13 cellular contexts compared by ENCODE assay signal in the genomic region with DNA sequence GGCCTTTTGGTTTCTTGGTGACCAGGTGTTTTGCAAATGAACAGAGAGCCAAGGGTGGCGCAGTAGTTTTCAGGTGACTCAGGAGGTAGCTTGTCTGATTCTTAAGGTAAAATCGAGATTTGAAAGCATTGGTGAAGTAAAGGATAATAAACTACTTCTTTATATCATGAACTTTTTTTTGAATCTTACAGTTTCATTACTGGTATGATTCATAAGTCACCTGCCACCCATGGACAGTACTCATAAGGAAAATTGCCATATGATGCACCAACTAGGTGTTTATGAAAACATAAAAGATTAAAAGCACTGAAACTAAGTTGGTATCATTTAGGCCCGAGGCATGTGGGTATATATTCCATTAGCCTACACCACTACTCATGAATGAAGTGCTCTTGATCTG.
A peak's percentile ranks its signal among the peaks of the same experiment; 100 is the strongest.
DNase-seq lines count a peak whose midpoint lies in the region; ATAC-seq and TF ChIP-seq lines count a peak whose summit lies in the region.
"Had no signal": no experiment of that assay in that cellular context is flagged by ENCODE, and none has a peak within 500 bp of the region (broad histone marks: within the 10 kb centered on the region; RNA-seq: fewer than 3 reads in every experiment).

No MANE protein-coding gene starts in this region.

- WGBS in hepatocyte (ENCODE audit: low lambda C conversion rate, missing lambda C conversion rate), result 83% methylated on average over 3 of the region's 3 CpGs

- H3K36me3 ChIP-seq in hepatocyte (replicated peaks; ENCODE audit: insufficient read depth, low read depth), result no peaks in the 10 kb centered on the region

- ATAC-seq in HG02678 (IDR thresholded peaks at IDR 0.05; ENCODE audit: unreplicated experiment), result peak; percentile 55
- peak; percentile 90 to 94 for ATAC-seq in activated T-cell treated with anti-CD3 and anti-CD28 coated beads, Interleukin-2, amount 50 U/mL, for 4 hours
- peak; percentile 87 for ATAC-seq in stimulated activated naive CD8-positive, alpha-beta T cell treated with anti-CD3 and anti-CD28 coated beads, Interleukin-15, Interleukin-2, amounts not matched to agents 100 U/mL and 50 U/mL, for 24 hours
- ATAC-seq: HepG2, left colon had no signal

- H3K4me2 ChIP-seq in hepatocyte, result no peak overlapping the region

- H3K27ac Mint-ChIP-seq in activated naive CD4-positive, alpha-beta T cell treated with anti-CD3 and anti-CD28 coated beads for 36 hours, result no peak overlapping the region
- H3K27ac Mint-ChIP-seq in activated naive CD4-positive, alpha-beta T cell treated with anti-CD3 and anti-CD28 coated beads, Interleukin-2, amount 10 ng/mL, durations not matched to agents 7 days and 5 days, result no peak overlapping the region

- H3K36me3 Mint-ChIP-seq in activated naive CD4-positive, alpha-beta T cell treated with anti-CD3 and anti-CD28 coated beads for 36 hours (ENCODE audit: low read depth), result peaks cover 4% of the 10 kb centered on the region
- peaks cover 6% of the 10 kb centered on the region for H3K36me3 Mint-ChIP-seq in activated naive CD4-positive, alpha-beta T cell treated with anti-CD3 and anti-CD28 coated beads, Interleukin-2, amount 10 ng/mL, durations not matched to agents 7 days and 5 days
- peaks cover 5% of the 10 kb centered on the region for H3K36me3 Mint-ChIP-seq in activated T-cell treated with anti-CD3 and anti-CD28 coated beads, Interleukin-2, amount 50 U/mL, for 4 hours (ENCODE audit: insufficient read depth)

- H3K79me2 ChIP-seq in hepatocyte, result peaks cover 41% of the 10 kb centered on the region

- no peak overlapping the region for H3K27ac ChIP-seq in RWPE1
- H3K27ac ChIP-seq in hepatocyte, result no peak overlapping the region
- H3K27ac ChIP-seq: parathyroid adenoma had no signal

- H3K27me3 Mint-ChIP-seq in activated naive CD4-positive, alpha-beta T cell treated with anti-CD3 and anti-CD28 coated beads for 36 hours (ENCODE audit: low read depth), result no peaks in the 10 kb centered on the region
- H3K27me3 Mint-ChIP-seq in activated naive CD4-positive, alpha-beta T cell treated with anti-CD3 and anti-CD28 coated beads, Interleukin-2, amount 10 ng/mL, durations not matched to agents 7 days and 5 days, result no peaks in the 10 kb centered on the region
- H3K27me3 Mint-ChIP-seq in activated T-cell treated with anti-CD3 and anti-CD28 coated beads, Interleukin-2, amount 50 U/mL, for 4 hours (ENCODE audit: low read depth), result no peaks in the 10 kb centered on the region

- CTCF ChIA-PET in activated naive CD4-positive, alpha-beta T cell treated with anti-CD3 and anti-CD28 coated beads for 36 hours (lab: Charles Lee), result interaction anchor here (0.6 to 2.3 kb wide), 6 partner anchors 9 to 472 kb away, joined by 3 to 7 read pairs (median 4); no protein-coding TSS in a partner anchor
- CTCF ChIA-PET in activated naive CD4-positive, alpha-beta T cell treated with anti-CD3 and anti-CD28 coated beads, Interleukin-2, amount 10 ng/mL, durations not matched to agents 7 days and 5 days (lab: Charles Lee), result no interaction called here
- CTCF ChIA-PET in RWPE1 (lab: Yijun Ruan, JAX), result no interaction called here

- TF ChIP-seq CTCF in RWPE1 (conservative IDR thresholded peaks at IDR 0.05; ENCODE audit: low read depth) (no peak), hepatocyte (IDR thresholded peaks at IDR 0.05; ENCODE audit: poor library complexity) (no peak)

- H3K9me3 ChIP-seq in hepatocyte (ENCODE audit: low read depth), result no peaks in the 10 kb centered on the region

- peaks cover 5% of the 10 kb centered on the region for H3K4me1 ChIP-seq in hepatocyte (ENCODE audit: insufficient read depth)
- H3K4me1 ChIP-seq: parathyroid adenoma had no signal

- no peaks in the 10 kb centered on the region for H3K9me3 Mint-ChIP-seq in activated naive CD4-positive, alpha-beta T cell treated with anti-CD3 and anti-CD28 coated beads for 36 hours
- H3K9me3 Mint-ChIP-seq in activated naive CD4-positive, alpha-beta T cell treated with anti-CD3 and anti-CD28 coated beads, Interleukin-2, amount 10 ng/mL, durations not matched to agents 7 days and 5 days, result no peaks in the 10 kb centered on the region
- H3K9me3 Mint-ChIP-seq in activated T-cell treated with anti-CD3 and anti-CD28 coated beads, Interleukin-2, amount 50 U/mL, for 4 hours, result no peaks in the 10 kb centered on the region

- H3K4me1 Mint-ChIP-seq in activated naive CD4-positive, alpha-beta T cell treated with anti-CD3 and anti-CD28 coated beads for 36 hours (ENCODE audit: low read depth), result peaks cover 68% of the 10 kb centered on the region
- H3K4me1 Mint-ChIP-seq in activated naive CD4-positive, alpha-beta T cell treated with anti-CD3 and anti-CD28 coated beads, Interleukin-2, amount 10 ng/mL, durations not matched to agents 7 days and 5 days, result peaks cover 24% of the 10 kb centered on the region
- H3K4me1 Mint-ChIP-seq in activated T-cell treated with anti-CD3 and anti-CD28 coated beads, Interleukin-2, amount 50 U/mL, for 4 hours (ENCODE audit: low read depth), result peaks cover 90% of the 10 kb centered on the region

- no peaks in the 10 kb centered on the region for H4K20me1 ChIP-seq in hepatocyte (ENCODE audit: insufficient read depth, poor library complexity, severe bottlenecking)

- no peaks in the 10 kb centered on the region for H3K27me3 ChIP-seq in hepatocyte

- no peak overlapping the region for H2AFZ ChIP-seq in hepatocyte
- H2AFZ ChIP-seq: parathyroid adenoma had no signal

- no peak overlapping the region for H3K4me3 ChIP-seq in hepatocyte

- peak; percentile 45 for DNase-seq in activated naive CD4-positive, alpha-beta T cell treated with anti-CD3 and anti-CD28 coated beads for 36 hours
- no peak for DNase-seq in activated naive CD4-positive, alpha-beta T cell treated with anti-CD3 and anti-CD28 coated beads, Interleukin-2, amount 10 ng/mL, durations not matched to agents 7 days and 5 days
- no peak for DNase-seq in activated T-cell treated with anti-CD3 and anti-CD28 coated beads, Interleukin-2, amount 50 U/mL, for 4 hours
- DNase-seq in stimulated activated naive CD8-positive, alpha-beta T cell treated with anti-CD3 and anti-CD28 coated beads, Interleukin-15, Interleukin-2, amounts not matched to agents 100 U/mL and 50 U/mL, for 24 hours, result no peak
- DNase-seq in RWPE1 (ENCODE audit: low spot score) (no peak), hepatocyte (ENCODE audit: low spot score) (no peak), Kasumi-1 (lab: John Stamatoyannopoulos, UW) (no peak)
- DNase-seq: caudate nucleus, left colon, SIG-M5 had no signal

- H3K9me2 ChIP-seq in hepatocyte (replicated peaks; ENCODE audit: insufficient read depth), result no peaks in the 10 kb centered on the region

- POLR2A ChIA-PET in RWPE1 (lab: Yijun Ruan, JAX; ENCODE audit: low non-redundant PET), result no interaction called here

- intact Hi-C loops in activated naive CD4-positive, alpha-beta T cell treated with anti-CD3 and anti-CD28 coated beads for 36 hours (cut with micrococcal nuclease), result loop anchor here (1.0 to 5.0 kb wide), 10 partner anchors 28 to 883 kb away; a partner anchor contains a TSS

- H3K4me3 Mint-ChIP-seq in activated naive CD4-positive, alpha-beta T cell treated with anti-CD3 and anti-CD28 coated beads for 36 hours, result no peak overlapping the region
- H3K4me3 Mint-ChIP-seq in activated naive CD4-positive, alpha-beta T cell treated with anti-CD3 and anti-CD28 coated beads, Interleukin-2, amount 10 ng/mL, durations not matched to agents 7 days and 5 days, result no peak overlapping the region
- no peak overlapping the region for H3K4me3 Mint-ChIP-seq in activated T-cell treated with anti-CD3 and anti-CD28 coated beads, Interleukin-2, amount 50 U/mL, for 4 hours
